ENCODE assay signal across 20 cellular contexts in genomic region chr11:83661491-83662350, GRCh38.
"Had no signal": no experiment of that assay in that cellular context is flagged by ENCODE, and none has a peak within 500 bp of the region (broad histone marks: within the 10 kb centered on the region; RNA-seq: fewer than 3 reads in every experiment).

No MANE protein-coding gene starts in this region.

- ATAC-seq: activated CD8-positive, alpha-beta memory T cell treated with anti-CD3 and anti-CD28 coated beads, Interleukin-2, amount 10 ng/mL, durations not matched to agents 7 days and 5 days; left lung; T-helper 17 cell had no signal

- H3K27me3 Mint-ChIP-seq: activated CD8-positive, alpha-beta memory T cell treated with anti-CD3 and anti-CD28 coated beads, Interleukin-2, amount 10 ng/mL, durations not matched to agents 7 days and 5 days; activated T-cell treated with anti-CD3 and anti-CD28 coated beads, Interleukin-2, amount 50 U/mL, for 24 hours had no signal

- H3K4me3 ChIP-seq: esophagus squamous epithelium, left lung, ovary, stomach, vagina had no signal

- H3K9me3 ChIP-seq: esophagus squamous epithelium, left lung, ovary, stomach, vagina had no signal

- H3K36me3 Mint-ChIP-seq: activated CD8-positive, alpha-beta memory T cell treated with anti-CD3 and anti-CD28 coated beads, Interleukin-2, amount 10 ng/mL, durations not matched to agents 7 days and 5 days; activated naive CD8-positive, alpha-beta T cell had no signal

- H3K27me3 ChIP-seq: brain microvascular endothelial cell, esophagus squamous epithelium, left lung, ovary, stomach, vagina had no signal

- H3K4me1 ChIP-seq: esophagus squamous epithelium, left lung, vagina had no signal

- H3K36me3 ChIP-seq: brain microvascular endothelial cell, esophagus squamous epithelium, left lung, ovary, stomach, vagina had no signal

- H3K27ac ChIP-seq: brain microvascular endothelial cell, esophagus squamous epithelium, left lung, ovary, stomach, vagina had no signal

- H3K27ac Mint-ChIP-seq: activated CD8-positive, alpha-beta memory T cell treated with anti-CD3 and anti-CD28 coated beads, Interleukin-2, amount 10 ng/mL, durations not matched to agents 7 days and 5 days; activated naive CD8-positive, alpha-beta T cell; activated T-cell treated with anti-CD3 and anti-CD28 coated beads, Interleukin-2, amount 50 U/mL, for 24 hours; nephron progenitor cell; T-helper 17 cell had no signal

- FAIRE-seq: islet of Langerhans had no signal

- H3K4me1 Mint-ChIP-seq: activated CD8-positive, alpha-beta memory T cell treated with anti-CD3 and anti-CD28 coated beads, Interleukin-2, amount 10 ng/mL, durations not matched to agents 7 days and 5 days; nephron progenitor cell; T-helper 17 cell had no signal

- H3K4me3 Mint-ChIP-seq: activated CD8-positive, alpha-beta memory T cell treated with anti-CD3 and anti-CD28 coated beads, Interleukin-2, amount 10 ng/mL, durations not matched to agents 7 days and 5 days; activated naive CD8-positive, alpha-beta T cell; activated T-cell treated with anti-CD3 and anti-CD28 coated beads, Interleukin-2, amount 50 U/mL, for 24 hours; nephron progenitor cell; T-helper 17 cell had no signal

- DNase-seq: activated CD4-positive, alpha-beta T cell treated with anti-CD3 and anti-CD28 coated beads, Interleukin-2, amount 50 U/mL, for 4 hours; activated CD8-positive, alpha-beta memory T cell treated with anti-CD3 and anti-CD28 coated beads, Interleukin-2, amount 10 ng/mL, durations not matched to agents 7 days and 5 days; activated effector memory CD4-positive, alpha-beta T cell treated with anti-CD3 and anti-CD28 coated beads, Interleukin-2, amount 50 U/mL, for 16 hours; activated T-cell treated with anti-CD3 and anti-CD28 coated beads, Interleukin-2, amount 50 U/mL, for 24 hours; amygdala; brain microvascular endothelial cell; esophagus squamous epithelium; foreskin fibroblast; head of caudate nucleus; left lung; mesenchymal stem cell; nephron progenitor cell; ovary; stimulated activated CD4-positive, alpha-beta T cell treated with anti-CD3 and anti-CD28 coated beads, Interleukin-15, amount 100 ng/mL, for 24 hours; stimulated activated CD4-positive, alpha-beta T cell treated with anti-CD3 and anti-CD28 coated beads, Interleukin-4, amount 100 ng/mL, for 24 hours; stomach; T-helper 17 cell had no signal

- H3K9me3 Mint-ChIP-seq: activated T-cell treated with anti-CD3 and anti-CD28 coated beads, Interleukin-2, amount 50 U/mL, for 24 hours; nephron progenitor cell had no signal
